In the genomic region with DNA sequence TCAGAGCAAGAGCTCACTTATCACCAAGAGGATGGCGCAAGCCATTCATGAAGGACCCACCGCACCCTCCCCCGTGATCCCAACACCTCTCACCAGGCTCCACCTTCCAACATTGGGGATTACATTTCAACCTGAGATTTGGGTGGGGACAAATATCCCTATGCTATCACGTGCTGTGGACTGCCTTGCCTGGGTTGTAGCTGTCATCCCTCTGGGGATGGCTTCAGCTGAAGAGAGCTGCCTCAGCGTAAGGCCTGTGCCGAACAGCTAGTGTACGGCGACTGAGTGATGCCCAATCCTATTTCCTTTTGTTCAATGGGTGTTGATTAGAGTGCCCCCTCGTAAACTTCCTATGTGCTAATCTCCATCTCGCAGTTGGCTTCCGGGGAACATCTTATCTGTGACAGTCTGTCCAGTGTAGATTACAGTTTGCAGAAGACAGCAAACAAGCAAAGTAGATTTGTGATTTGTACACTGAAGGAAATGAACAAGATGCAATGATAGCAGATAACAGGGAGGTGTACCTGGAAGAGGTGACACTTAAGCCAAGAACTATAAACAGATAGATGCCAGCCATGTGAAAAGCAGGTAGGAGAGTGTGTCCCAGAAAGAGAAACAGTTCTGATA, we compare ENCODE assay signal across 2 cellular contexts.
TF ChIP-seq lines count a peak whose summit lies in the region.

No MANE protein-coding gene starts in this region.

TF ChIP-seq in HepG2, 621 proteins besides CTCF, POLR2A, EP300 and RAD21:
- TF ChIP-seq, protein P1, sequence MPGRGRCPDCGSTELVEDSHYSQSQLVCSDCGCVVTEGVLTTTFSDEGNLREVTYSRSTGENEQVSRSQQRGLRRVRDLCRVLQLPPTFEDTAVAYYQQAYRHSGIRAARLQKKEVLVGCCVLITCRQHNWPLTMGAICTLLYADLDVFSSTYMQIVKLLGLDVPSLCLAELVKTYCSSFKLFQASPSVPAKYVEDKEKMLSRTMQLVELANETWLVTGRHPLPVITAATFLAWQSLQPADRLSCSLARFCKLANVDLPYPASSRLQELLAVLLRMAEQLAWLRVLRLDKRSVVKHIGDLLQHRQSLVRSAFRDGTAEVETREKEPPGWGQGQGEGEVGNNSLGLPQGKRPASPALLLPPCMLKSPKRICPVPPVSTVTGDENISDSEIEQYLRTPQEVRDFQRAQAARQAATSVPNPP (CRISPR knock-in tag; IDR thresholded peaks at IDR 0.05) = no peak
- TF ChIP-seq, protein P2, sequence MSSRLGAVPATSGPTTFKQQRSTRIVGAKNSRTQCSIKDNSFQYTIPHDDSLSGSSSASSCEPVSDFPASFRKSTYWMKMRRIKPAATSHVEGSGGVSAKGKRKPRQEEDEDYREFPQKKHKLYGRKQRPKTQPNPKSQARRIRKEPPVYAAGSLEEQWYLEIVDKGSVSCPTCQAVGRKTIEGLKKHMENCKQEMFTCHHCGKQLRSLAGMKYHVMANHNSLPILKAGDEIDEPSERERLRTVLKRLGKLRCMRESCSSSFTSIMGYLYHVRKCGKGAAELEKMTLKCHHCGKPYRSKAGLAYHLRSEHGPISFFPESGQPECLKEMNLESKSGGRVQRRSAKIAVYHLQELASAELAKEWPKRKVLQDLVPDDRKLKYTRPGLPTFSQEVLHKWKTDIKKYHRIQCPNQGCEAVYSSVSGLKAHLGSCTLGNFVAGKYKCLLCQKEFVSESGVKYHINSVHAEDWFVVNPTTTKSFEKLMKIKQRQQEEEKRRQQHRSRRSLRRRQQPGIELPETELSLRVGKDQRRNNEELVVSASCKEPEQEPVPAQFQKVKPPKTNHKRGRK (CRISPR knock-in tag; IDR thresholded peaks at IDR 0.05) = no peak
- TF ChIP-seq, protein P3, sequence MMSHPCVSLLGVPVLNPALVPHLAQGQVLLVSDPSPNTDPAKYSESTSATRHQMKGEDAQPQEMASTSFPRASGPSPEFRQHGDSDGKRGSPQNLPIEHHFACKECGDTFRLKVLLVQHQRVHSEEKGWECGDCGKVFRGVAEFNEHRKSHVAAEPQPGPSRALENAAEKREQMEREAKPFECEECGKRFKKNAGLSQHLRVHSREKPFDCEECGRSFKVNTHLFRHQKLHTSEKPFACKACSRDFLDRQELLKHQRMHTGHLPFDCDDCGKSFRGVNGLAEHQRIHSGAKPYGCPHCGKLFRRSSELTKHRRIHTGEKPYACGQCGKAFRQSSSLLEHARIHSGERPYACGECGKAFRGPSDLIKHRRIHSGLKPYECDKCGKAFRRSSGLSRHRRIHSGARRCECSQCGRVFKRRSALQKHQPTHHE (CRISPR knock-in tag; IDR thresholded peaks at IDR 0.05; ENCODE audit: borderline replicate concordance) = no peak

TF ChIP-seq in K562, 482 proteins besides CTCF, POLR2A, EP300 and RAD21 (continues in another document):
- TF ChIP-seq ZNF699 (CRISPR knock-in tag; IDR thresholded peaks at IDR 0.05; ENCODE audit: insufficient replicate concordance) (no peak), RFX1 (IDR thresholded peaks at IDR 0.05) (no peak), SMC3 (conservative IDR thresholded peaks at IDR 0.05; ENCODE audit: insufficient read depth, low read depth, low read length) (no peak), ZNF696 (CRISPR knock-in tag; conservative IDR thresholded peaks at IDR 0.05) (no peak), SOX6 (IDR thresholded peaks at IDR 0.05) (0 out of 2 replicates have a peak, but pooled peaks have one; percentile 15), KLF1 (tag; IDR thresholded peaks at IDR 0.05) (no peak), ZNF224 (CRISPR knock-in tag; IDR thresholded peaks at IDR 0.05) (no peak), TAL1 (IDR thresholded peaks at IDR 0.05) (peak; percentile 45; the same call in 1 of the 2 replicates), DMBX1 (CRISPR knock-in tag; IDR thresholded peaks at IDR 0.05; ENCODE audit: borderline replicate concordance) (no peak), LEF1 (IDR thresholded peaks at IDR 0.05) (no peak), KHSRP (IDR thresholded peaks at IDR 0.05) (no peak), ZNF354B (CRISPR knock-in tag; IDR thresholded peaks at IDR 0.05) (no peak), SNIP1 (IDR thresholded peaks at IDR 0.05; ENCODE audit: low read depth) (no peak), FOXA1 (IDR thresholded peaks at IDR 0.05; ENCODE audit: borderline replicate concordance) (no peak), ELF2 (CRISPR knock-in tag; IDR thresholded peaks at IDR 0.05) (no peak), MEF2D (tag; conservative IDR thresholded peaks at IDR 0.05; ENCODE audit: low read depth) (no peak), CBFA2T3 (IDR thresholded peaks at IDR 0.05) (peak; percentile 67), ETV1 (tag; conservative IDR thresholded peaks at IDR 0.05; ENCODE audit: low read depth) (0 out of 2 replicates have a peak, but pooled peaks have one; percentile 13), TEAD2 (tag; IDR thresholded peaks at IDR 0.05) (no peak), ARID1B (IDR thresholded peaks at IDR 0.05) (peak; percentile 51), NRF1 (conservative IDR thresholded peaks at IDR 0.05 in 1 of 2, IDR thresholded peaks at IDR 0.05 in 1 of 2) (no peak), ZNF274 (IDR thresholded peaks at IDR 0.05; ENCODE audit: borderline replicate concordance, low read depth, low read length) (no peak), FOSL1 (tag; conservative IDR thresholded peaks at IDR 0.05) (no peak), CSDE1 (IDR thresholded peaks at IDR 0.05) (no peak), LARP7 (IDR thresholded peaks at IDR 0.05) (no peak), MIER1 (IDR thresholded peaks at IDR 0.05; ENCODE audit: low read depth) (no peak), GATA2 (CRISPR knock-in tag; IDR thresholded peaks at IDR 0.05) (no peak), PRMT5 (CRISPR knock-in tag; IDR thresholded peaks at IDR 0.05) (no peak), KAT2B (IDR thresholded peaks at IDR 0.05; ENCODE audit: low read depth, low read length) (no peak), FOXM1 (IDR thresholded peaks at IDR 0.05; ENCODE audit: low read depth) (no peak), FOXM1 (CRISPR knock-in tag; IDR thresholded peaks at IDR 0.05; ENCODE audit: low read depth) (no peak), ZFX (CRISPR knock-in tag; IDR thresholded peaks at IDR 0.05) (no peak), SRSF7 (optimal IDR thresholded peaks at IDR 0.05; ENCODE audit: low read depth, low read length) (no peak), CEBPB (tag; IDR thresholded peaks at IDR 0.05) (no peak)
- TF ChIP-seq, protein P4, sequence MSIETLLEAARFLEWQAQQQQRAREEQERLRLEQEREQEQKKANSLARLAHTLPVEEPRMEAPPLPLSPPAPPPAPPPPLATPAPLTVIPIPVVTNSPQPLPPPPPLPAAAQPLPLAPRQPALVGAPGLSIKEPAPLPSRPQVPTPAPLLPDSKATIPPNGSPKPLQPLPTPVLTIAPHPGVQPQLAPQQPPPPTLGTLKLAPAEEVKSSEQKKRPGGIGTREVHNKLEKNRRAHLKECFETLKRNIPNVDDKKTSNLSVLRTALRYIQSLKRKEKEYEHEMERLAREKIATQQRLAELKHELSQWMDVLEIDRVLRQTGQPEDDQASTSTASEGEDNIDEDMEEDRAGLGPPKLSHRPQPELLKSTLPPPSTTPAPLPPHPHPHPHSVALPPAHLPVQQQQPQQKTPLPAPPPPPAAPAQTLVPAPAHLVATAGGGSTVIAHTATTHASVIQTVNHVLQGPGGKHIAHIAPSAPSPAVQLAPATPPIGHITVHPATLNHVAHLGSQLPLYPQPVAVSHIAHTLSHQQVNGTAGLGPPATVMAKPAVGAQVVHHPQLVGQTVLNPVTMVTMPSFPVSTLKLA (conservative IDR thresholded peaks at IDR 0.05) = no peak
- TF ChIP-seq, protein P5, sequence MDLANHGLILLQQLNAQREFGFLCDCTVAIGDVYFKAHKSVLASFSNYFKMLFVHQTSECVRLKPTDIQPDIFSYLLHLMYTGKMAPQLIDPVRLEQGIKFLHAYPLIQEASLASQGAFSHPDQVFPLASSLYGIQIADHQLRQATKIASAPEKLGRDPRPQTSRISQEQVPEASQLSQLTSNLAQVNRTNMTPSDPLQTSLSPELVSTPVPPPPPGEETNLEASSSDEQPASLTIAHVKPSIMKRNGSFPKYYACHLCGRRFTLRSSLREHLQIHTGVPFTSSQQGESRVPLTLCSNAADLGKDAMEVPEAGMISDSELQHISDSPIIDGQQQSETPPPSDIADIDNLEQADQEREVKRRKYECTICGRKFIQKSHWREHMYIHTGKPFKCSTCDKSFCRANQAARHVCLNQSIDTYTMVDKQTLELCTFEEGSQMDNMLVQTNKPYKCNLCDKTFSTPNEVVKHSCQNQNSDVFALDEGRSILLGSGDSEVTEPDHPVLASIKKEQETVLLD (IDR thresholded peaks at IDR 0.05) = no peak
- TF ChIP-seq, protein P6, sequence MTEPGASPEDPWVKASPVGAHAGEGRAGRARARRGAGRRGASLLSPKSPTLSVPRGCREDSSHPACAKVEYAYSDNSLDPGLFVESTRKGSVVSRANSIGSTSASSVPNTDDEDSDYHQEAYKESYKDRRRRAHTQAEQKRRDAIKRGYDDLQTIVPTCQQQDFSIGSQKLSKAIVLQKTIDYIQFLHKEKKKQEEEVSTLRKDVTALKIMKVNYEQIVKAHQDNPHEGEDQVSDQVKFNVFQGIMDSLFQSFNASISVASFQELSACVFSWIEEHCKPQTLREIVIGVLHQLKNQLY (CRISPR knock-in tag; conservative IDR thresholded peaks at IDR 0.05) = no peak
- TF ChIP-seq, protein P7, sequence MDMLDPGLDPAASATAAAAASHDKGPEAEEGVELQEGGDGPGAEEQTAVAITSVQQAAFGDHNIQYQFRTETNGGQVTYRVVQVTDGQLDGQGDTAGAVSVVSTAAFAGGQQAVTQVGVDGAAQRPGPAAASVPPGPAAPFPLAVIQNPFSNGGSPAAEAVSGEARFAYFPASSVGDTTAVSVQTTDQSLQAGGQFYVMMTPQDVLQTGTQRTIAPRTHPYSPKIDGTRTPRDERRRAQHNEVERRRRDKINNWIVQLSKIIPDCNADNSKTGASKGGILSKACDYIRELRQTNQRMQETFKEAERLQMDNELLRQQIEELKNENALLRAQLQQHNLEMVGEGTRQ (CRISPR knock-in tag; IDR thresholded peaks at IDR 0.05) = peak; percentile 52
- TF ChIP-seq, protein P8, sequence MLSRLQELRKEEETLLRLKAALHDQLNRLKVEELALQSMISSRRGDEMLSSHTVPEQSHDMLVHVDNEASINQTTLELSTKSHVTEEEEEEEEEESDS (CRISPR knock-in tag; IDR thresholded peaks at IDR 0.05) = no peak
- TF ChIP-seq, protein P9, sequence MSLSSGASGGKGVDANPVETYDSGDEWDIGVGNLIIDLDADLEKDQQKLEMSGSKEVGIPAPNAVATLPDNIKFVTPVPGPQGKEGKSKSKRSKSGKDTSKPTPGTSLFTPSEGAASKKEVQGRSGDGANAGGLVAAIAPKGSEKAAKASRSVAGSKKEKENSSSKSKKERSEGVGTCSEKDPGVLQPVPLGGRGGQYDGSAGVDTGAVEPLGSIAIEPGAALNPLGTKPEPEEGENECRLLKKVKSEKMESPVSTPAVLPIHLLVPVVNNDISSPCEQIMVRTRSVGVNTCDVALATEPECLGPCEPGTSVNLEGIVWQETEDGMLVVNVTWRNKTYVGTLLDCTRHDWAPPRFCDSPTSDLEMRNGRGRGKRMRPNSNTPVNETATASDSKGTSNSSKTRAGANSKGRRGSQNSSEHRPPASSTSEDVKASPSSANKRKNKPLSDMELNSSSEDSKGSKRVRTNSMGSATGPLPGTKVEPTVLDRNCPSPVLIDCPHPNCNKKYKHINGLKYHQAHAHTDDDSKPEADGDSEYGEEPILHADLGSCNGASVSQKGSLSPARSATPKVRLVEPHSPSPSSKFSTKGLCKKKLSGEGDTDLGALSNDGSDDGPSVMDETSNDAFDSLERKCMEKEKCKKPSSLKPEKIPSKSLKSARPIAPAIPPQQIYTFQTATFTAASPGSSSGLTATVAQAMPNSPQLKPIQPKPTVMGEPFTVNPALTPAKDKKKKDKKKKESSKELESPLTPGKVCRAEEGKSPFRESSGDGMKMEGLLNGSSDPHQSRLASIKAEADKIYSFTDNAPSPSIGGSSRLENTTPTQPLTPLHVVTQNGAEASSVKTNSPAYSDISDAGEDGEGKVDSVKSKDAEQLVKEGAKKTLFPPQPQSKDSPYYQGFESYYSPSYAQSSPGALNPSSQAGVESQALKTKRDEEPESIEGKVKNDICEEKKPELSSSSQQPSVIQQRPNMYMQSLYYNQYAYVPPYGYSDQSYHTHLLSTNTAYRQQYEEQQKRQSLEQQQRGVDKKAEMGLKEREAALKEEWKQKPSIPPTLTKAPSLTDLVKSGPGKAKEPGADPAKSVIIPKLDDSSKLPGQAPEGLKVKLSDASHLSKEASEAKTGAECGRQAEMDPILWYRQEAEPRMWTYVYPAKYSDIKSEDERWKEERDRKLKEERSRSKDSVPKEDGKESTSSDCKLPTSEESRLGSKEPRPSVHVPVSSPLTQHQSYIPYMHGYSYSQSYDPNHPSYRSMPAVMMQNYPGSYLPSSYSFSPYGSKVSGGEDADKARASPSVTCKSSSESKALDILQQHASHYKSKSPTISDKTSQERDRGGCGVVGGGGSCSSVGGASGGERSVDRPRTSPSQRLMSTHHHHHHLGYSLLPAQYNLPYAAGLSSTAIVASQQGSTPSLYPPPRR (CRISPR knock-in tag; IDR thresholded peaks at IDR 0.05; ENCODE audit: borderline replicate concordance) = no peak
- TF ChIP-seq, protein P10, sequence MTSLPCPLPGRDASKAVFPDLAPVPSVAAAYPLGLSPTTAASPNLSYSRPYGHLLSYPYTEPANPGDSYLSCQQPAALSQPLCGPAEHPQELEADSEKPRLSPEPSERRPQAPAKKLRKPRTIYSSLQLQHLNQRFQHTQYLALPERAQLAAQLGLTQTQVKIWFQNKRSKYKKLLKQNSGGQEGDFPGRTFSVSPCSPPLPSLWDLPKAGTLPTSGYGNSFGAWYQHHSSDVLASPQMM (CRISPR knock-in tag; IDR thresholded peaks at IDR 0.05) = no peak
- TF ChIP-seq, protein P11, sequence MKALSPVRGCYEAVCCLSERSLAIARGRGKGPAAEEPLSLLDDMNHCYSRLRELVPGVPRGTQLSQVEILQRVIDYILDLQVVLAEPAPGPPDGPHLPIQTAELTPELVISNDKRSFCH (CRISPR knock-in tag; IDR thresholded peaks at IDR 0.05) = no peak
- TF ChIP-seq, protein P11 (tag; IDR thresholded peaks at IDR 0.05) = no peak
- TF ChIP-seq, protein P12, sequence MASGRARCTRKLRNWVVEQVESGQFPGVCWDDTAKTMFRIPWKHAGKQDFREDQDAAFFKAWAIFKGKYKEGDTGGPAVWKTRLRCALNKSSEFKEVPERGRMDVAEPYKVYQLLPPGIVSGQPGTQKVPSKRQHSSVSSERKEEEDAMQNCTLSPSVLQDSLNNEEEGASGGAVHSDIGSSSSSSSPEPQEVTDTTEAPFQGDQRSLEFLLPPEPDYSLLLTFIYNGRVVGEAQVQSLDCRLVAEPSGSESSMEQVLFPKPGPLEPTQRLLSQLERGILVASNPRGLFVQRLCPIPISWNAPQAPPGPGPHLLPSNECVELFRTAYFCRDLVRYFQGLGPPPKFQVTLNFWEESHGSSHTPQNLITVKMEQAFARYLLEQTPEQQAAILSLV (tag; IDR thresholded peaks at IDR 0.05) = no peak
- TF ChIP-seq, protein P13, sequence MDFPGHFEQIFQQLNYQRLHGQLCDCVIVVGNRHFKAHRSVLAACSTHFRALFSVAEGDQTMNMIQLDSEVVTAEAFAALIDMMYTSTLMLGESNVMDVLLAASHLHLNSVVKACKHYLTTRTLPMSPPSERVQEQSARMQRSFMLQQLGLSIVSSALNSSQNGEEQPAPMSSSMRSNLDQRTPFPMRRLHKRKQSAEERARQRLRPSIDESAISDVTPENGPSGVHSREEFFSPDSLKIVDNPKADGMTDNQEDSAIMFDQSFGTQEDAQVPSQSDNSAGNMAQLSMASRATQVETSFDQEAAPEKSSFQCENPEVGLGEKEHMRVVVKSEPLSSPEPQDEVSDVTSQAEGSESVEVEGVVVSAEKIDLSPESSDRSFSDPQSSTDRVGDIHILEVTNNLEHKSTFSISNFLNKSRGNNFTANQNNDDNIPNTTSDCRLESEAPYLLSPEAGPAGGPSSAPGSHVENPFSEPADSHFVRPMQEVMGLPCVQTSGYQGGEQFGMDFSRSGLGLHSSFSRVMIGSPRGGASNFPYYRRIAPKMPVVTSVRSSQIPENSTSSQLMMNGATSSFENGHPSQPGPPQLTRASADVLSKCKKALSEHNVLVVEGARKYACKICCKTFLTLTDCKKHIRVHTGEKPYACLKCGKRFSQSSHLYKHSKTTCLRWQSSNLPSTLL (IDR thresholded peaks at IDR 0.05) = no peak
